In genomic region chr7:116638592-116638991, GRCh38 we compare ENCODE assay signal across 1 cellular context. TPM values are rescaled to one million over a fixed set of nuclear protein-coding genes. Genes with fewer than 3 reads are reported as not detected.
"Had no signal": no experiment of that assay in that cellular context is flagged by ENCODE, and none has a peak within 500 bp of the region (broad histone marks: within the 10 kb centered on the region; RNA-seq: fewer than 3 reads in every experiment).

No MANE protein-coding gene starts in this region.

RNA-seq across cellular contexts. Expression of gene MET, which starts 33.4 kb away (rescaled TPM):
- total RNA-seq: OCI-LY7 had no signal
